ENCODE assay signal across 33 cellular contexts in genomic region chr1:50787266-50787665, GRCh38.
"Had no signal": no experiment of that assay in that cellular context is flagged by ENCODE, and none has a peak within 500 bp of the region (broad histone marks: within the 10 kb centered on the region; RNA-seq: fewer than 3 reads in every experiment).

No MANE protein-coding gene starts in this region.

- H3K9me3 ChIP-seq: body of pancreas, esophagus squamous epithelium, gastroesophageal sphincter, heart right ventricle had no signal

- DNase-seq: activated CD4-positive, alpha-beta memory T cell treated with anti-CD3 and anti-CD28 coated beads for 36 hours; activated CD4-positive, alpha-beta T cell treated with anti-CD3 and anti-CD28 coated beads for 36 hours; activated CD4-positive, alpha-beta T cell treated with anti-CD3 and anti-CD28 coated beads, Interleukin-2, amount 10 ng/mL, durations not matched to agents 24 days and 14 days; activated CD4-positive, CD25-positive, alpha-beta regulatory T cell; activated CD4-positive, CD25-positive, alpha-beta regulatory T cell treated with anti-CD3 and anti-CD28 coated beads, Interleukin-2, amount 50 U/mL, for 72 hours; activated CD8-positive, alpha-beta memory T cell treated with anti-CD3 and anti-CD28 coated beads, Interleukin-2, amount 10 ng/mL, durations not matched to agents 7 days and 5 days; activated CD8-positive, alpha-beta memory T cell treated with anti-CD3 and anti-CD28 coated beads, Interleukin-2, amount 50 U/mL, for 4 hours; activated CD8-positive, alpha-beta T cell treated with anti-CD3 and anti-CD28 coated beads, Interleukin-2, amount 10 ng/mL, durations not matched to agents 7 days and 5 days; activated gamma-delta T cell; activated naive CD4-positive, alpha-beta T cell; activated naive CD4-positive, alpha-beta T cell treated with anti-CD3 and anti-CD28 coated beads, Interleukin-2, amount 10 ng/mL, durations not matched to agents 7 days and 5 days; activated T-cell treated with anti-CD3 and anti-CD28 coated beads for 4 hours; activated T-cell treated with anti-CD3 and anti-CD28 coated beads, Interleukin-2, amount 50 U/mL, for 24 hours; activated T-cell treated with anti-CD3 and anti-CD28 coated beads, Interleukin-2, amount 50 U/mL, for 72 hours; amygdala; aorta; body of pancreas; caudate nucleus; cortex of kidney; effector CD8-positive, alpha-beta T cell; esophagus squamous epithelium; foreskin melanocyte; heart right ventricle; T-helper 1 cell; T-helper 17 cell; T1000 had no signal

- H3K27me3 ChIP-seq: body of pancreas, esophagus squamous epithelium, gastroesophageal sphincter, heart right ventricle had no signal

- H3K4me3 Mint-ChIP-seq: activated CD4-positive, alpha-beta memory T cell treated with anti-CD3 and anti-CD28 coated beads for 36 hours; activated CD4-positive, alpha-beta T cell treated with anti-CD3 and anti-CD28 coated beads for 36 hours; activated CD4-positive, alpha-beta T cell treated with anti-CD3 and anti-CD28 coated beads, Interleukin-2, amount 10 ng/mL, durations not matched to agents 24 days and 14 days; activated CD8-positive, alpha-beta memory T cell treated with anti-CD3 and anti-CD28 coated beads, Interleukin-2, amount 10 ng/mL, durations not matched to agents 7 days and 5 days; activated CD8-positive, alpha-beta T cell treated with anti-CD3 and anti-CD28 coated beads, Interleukin-2, amount 10 ng/mL, durations not matched to agents 7 days and 5 days; activated naive CD4-positive, alpha-beta T cell treated with anti-CD3 and anti-CD28 coated beads, Interleukin-2, amount 10 ng/mL, durations not matched to agents 7 days and 5 days; activated T-cell treated with anti-CD3 and anti-CD28 coated beads, Interleukin-2, amount 50 U/mL, for 24 hours; activated T-cell treated with anti-CD3 and anti-CD28 coated beads, Interleukin-2, amount 50 U/mL, for 72 hours; T-helper 17 cell; T-helper 2 cell treated with Interferon-gamma antibody and Interleukin-4, amounts not matched to agents 5 μg/mL and 100 μg/mL, for 36 hours had no signal

- H3K9me3 Mint-ChIP-seq: activated CD4-positive, alpha-beta memory T cell treated with anti-CD3 and anti-CD28 coated beads for 36 hours; activated CD4-positive, alpha-beta T cell treated with anti-CD3 and anti-CD28 coated beads, Interleukin-2, amount 10 ng/mL, durations not matched to agents 24 days and 14 days; activated naive CD4-positive, alpha-beta T cell treated with anti-CD3 and anti-CD28 coated beads, Interleukin-2, amount 10 ng/mL, durations not matched to agents 7 days and 5 days; activated naive CD4-positive, alpha-beta T cell treated with anti-CD3 and anti-CD28 coated beads, Interleukin-2, amount 50 U/mL, for 72 hours; activated T-cell treated with anti-CD3 and anti-CD28 coated beads, Interleukin-2, amount 50 U/mL, for 24 hours; activated T-cell treated with anti-CD3 and anti-CD28 coated beads, Interleukin-2, amount 50 U/mL, for 72 hours; T-helper 2 cell treated with Interferon-gamma antibody and Interleukin-4, amounts not matched to agents 5 μg/mL and 100 μg/mL, for 36 hours had no signal

- H3K4me3 ChIP-seq: body of pancreas, esophagus squamous epithelium, gastroesophageal sphincter, heart right ventricle had no signal

- H3K27ac ChIP-seq: body of pancreas, epithelial cell of prostate, esophagus squamous epithelium, gastroesophageal sphincter, heart right ventricle had no signal

- H3K27me3 Mint-ChIP-seq: activated CD4-positive, alpha-beta memory T cell treated with anti-CD3 and anti-CD28 coated beads for 36 hours; activated CD4-positive, alpha-beta T cell treated with anti-CD3 and anti-CD28 coated beads for 36 hours; activated CD4-positive, alpha-beta T cell treated with anti-CD3 and anti-CD28 coated beads, Interleukin-2, amount 10 ng/mL, durations not matched to agents 24 days and 14 days; activated CD8-positive, alpha-beta memory T cell treated with anti-CD3 and anti-CD28 coated beads, Interleukin-2, amount 10 ng/mL, durations not matched to agents 7 days and 5 days; activated naive CD4-positive, alpha-beta T cell treated with anti-CD3 and anti-CD28 coated beads, Interleukin-2, amount 10 ng/mL, durations not matched to agents 7 days and 5 days; activated T-cell treated with anti-CD3 and anti-CD28 coated beads, Interleukin-2, amount 50 U/mL, for 24 hours; T-helper 17 cell had no signal

- H3K4me1 ChIP-seq: body of pancreas, gastroesophageal sphincter had no signal

- H3K27ac Mint-ChIP-seq: activated CD4-positive, alpha-beta memory T cell treated with anti-CD3 and anti-CD28 coated beads for 36 hours; activated CD4-positive, alpha-beta T cell treated with anti-CD3 and anti-CD28 coated beads for 36 hours; activated CD4-positive, alpha-beta T cell treated with anti-CD3 and anti-CD28 coated beads, Interleukin-2, amount 10 ng/mL, durations not matched to agents 24 days and 14 days; activated CD8-positive, alpha-beta memory T cell treated with anti-CD3 and anti-CD28 coated beads, Interleukin-2, amount 10 ng/mL, durations not matched to agents 7 days and 5 days; activated CD8-positive, alpha-beta T cell treated with anti-CD3 and anti-CD28 coated beads, Interleukin-2, amount 10 ng/mL, durations not matched to agents 7 days and 5 days; activated naive CD4-positive, alpha-beta T cell treated with anti-CD3 and anti-CD28 coated beads, Interleukin-2, amount 10 ng/mL, durations not matched to agents 7 days and 5 days; activated naive CD4-positive, alpha-beta T cell treated with anti-CD3 and anti-CD28 coated beads, Interleukin-2, amount 50 U/mL, for 72 hours; activated T-cell treated with anti-CD3 and anti-CD28 coated beads, Interleukin-2, amount 50 U/mL, for 24 hours; activated T-cell treated with anti-CD3 and anti-CD28 coated beads, Interleukin-2, amount 50 U/mL, for 72 hours; T-helper 17 cell; T-helper 2 cell treated with Interferon-gamma antibody and Interleukin-4, amounts not matched to agents 5 μg/mL and 100 μg/mL, for 36 hours had no signal

- ATAC-seq: activated CD4-positive, alpha-beta T cell treated with anti-CD3 and anti-CD28 coated beads for 36 hours; activated CD8-positive, alpha-beta memory T cell treated with anti-CD3 and anti-CD28 coated beads, Interleukin-2, amount 10 ng/mL, durations not matched to agents 7 days and 5 days; activated CD8-positive, alpha-beta T cell treated with anti-CD3 and anti-CD28 coated beads, Interleukin-2, amount 10 ng/mL, durations not matched to agents 7 days and 5 days; activated naive CD4-positive, alpha-beta T cell treated with anti-CD3 and anti-CD28 coated beads, Interleukin-2, amount 50 U/mL, for 72 hours; activated T-cell treated with anti-CD3 and anti-CD28 coated beads, Interleukin-2, amount 50 U/mL, for 72 hours; body of pancreas; gastroesophageal sphincter; heart right ventricle; T-helper 17 cell had no signal

- FAIRE-seq: colon, endometrium, endothelial cell of umbilical vein had no signal
